ENCODE assay signal across 17 cellular contexts in genomic region chr11:31801298-31801702, GRCh38. TPM values are rescaled to one million over a fixed set of nuclear protein-coding genes. Genes with fewer than 3 reads are reported as not detected.
"Had no signal": no experiment of that assay in that cellular context is flagged by ENCODE, and none has a peak within 500 bp of the region (broad histone marks: within the 10 kb centered on the region; RNA-seq: fewer than 3 reads in every experiment).

No MANE protein-coding gene starts in this region.

- H3K4me3 ChIP-seq: esophagus squamous epithelium, testis had no signal

- ATAC-seq: foreskin keratinocyte; left lobe of liver; stimulated activated naive CD8-positive, alpha-beta T cell treated with anti-CD3 and anti-CD28 coated beads, Interleukin-15, amount 100 ng/mL, for 72 hours; T-cell had no signal

- H3K27ac Mint-ChIP-seq: activated CD4-positive, alpha-beta memory T cell treated with anti-CD3 and anti-CD28 coated beads, Interleukin-2, amount 10 ng/mL, durations not matched to agents 7 days and 5 days; activated naive CD4-positive, alpha-beta T cell treated with anti-CD3 and anti-CD28 coated beads for 36 hours; stimulated activated naive CD8-positive, alpha-beta T cell treated with anti-CD3 and anti-CD28 coated beads, Interleukin-15, amount 100 ng/mL, for 72 hours; T-cell had no signal

- H3K27ac ChIP-seq: brain microvascular endothelial cell, esophagus squamous epithelium, foreskin keratinocyte, parathyroid adenoma, testis, VCaP had no signal

- H3K9me3 ChIP-seq: esophagus squamous epithelium, testis had no signal

- H3K9ac ChIP-seq: parathyroid adenoma had no signal

- H2AFZ ChIP-seq: parathyroid adenoma had no signal

- H3K4me3 Mint-ChIP-seq: activated naive CD4-positive, alpha-beta T cell treated with anti-CD3 and anti-CD28 coated beads for 36 hours; stimulated activated naive CD8-positive, alpha-beta T cell treated with anti-CD3 and anti-CD28 coated beads, Interleukin-15, amount 100 ng/mL, for 72 hours had no signal

- DNase-seq: activated CD4-positive, alpha-beta memory T cell treated with anti-CD3 and anti-CD28 coated beads, Interleukin-2, amount 10 ng/mL, durations not matched to agents 7 days and 5 days; activated CD8-positive, alpha-beta memory T cell treated with anti-CD3 and anti-CD28 coated beads, Interleukin-2, amount 50 U/mL, for 4 hours; activated naive CD4-positive, alpha-beta T cell treated with anti-CD3 and anti-CD28 coated beads for 36 hours; brain microvascular endothelial cell; esophagus squamous epithelium; foreskin keratinocyte; stimulated activated CD4-positive, alpha-beta T cell treated with anti-CD3 and anti-CD28 coated beads, Interleukin-15, amount 100 ng/mL, for 24 hours; stimulated activated CD4-positive, alpha-beta T cell treated with anti-CD3 and anti-CD28 coated beads, Interleukin-4, amount 100 ng/mL, for 24 hours; stimulated activated naive CD8-positive, alpha-beta T cell treated with anti-CD3 and anti-CD28 coated beads, Interleukin-15, amount 100 ng/mL, for 72 hours; T-cell; testis had no signal

- H3K4me1 ChIP-seq: parathyroid adenoma had no signal

- H3K79me2 ChIP-seq: parathyroid adenoma had no signal

- H3K36me3 ChIP-seq: brain microvascular endothelial cell, esophagus squamous epithelium had no signal

RNA-seq across cellular contexts. Expression of gene PAX6, which starts 9.8 kb away (rescaled TPM):
- total RNA-seq: activated CD4-positive, alpha-beta memory T cell treated with anti-CD3 and anti-CD28 coated beads, Interleukin-2, amount 10 ng/mL, durations not matched to agents 7 days and 5 days; dermis microvascular lymphatic vessel endothelial cell; foreskin keratinocyte; left lobe of liver; skeletal muscle tissue; T-cell; urinary bladder had no signal
- polyA plus RNA-seq: urinary bladder had no signal
